In the genomic region with DNA sequence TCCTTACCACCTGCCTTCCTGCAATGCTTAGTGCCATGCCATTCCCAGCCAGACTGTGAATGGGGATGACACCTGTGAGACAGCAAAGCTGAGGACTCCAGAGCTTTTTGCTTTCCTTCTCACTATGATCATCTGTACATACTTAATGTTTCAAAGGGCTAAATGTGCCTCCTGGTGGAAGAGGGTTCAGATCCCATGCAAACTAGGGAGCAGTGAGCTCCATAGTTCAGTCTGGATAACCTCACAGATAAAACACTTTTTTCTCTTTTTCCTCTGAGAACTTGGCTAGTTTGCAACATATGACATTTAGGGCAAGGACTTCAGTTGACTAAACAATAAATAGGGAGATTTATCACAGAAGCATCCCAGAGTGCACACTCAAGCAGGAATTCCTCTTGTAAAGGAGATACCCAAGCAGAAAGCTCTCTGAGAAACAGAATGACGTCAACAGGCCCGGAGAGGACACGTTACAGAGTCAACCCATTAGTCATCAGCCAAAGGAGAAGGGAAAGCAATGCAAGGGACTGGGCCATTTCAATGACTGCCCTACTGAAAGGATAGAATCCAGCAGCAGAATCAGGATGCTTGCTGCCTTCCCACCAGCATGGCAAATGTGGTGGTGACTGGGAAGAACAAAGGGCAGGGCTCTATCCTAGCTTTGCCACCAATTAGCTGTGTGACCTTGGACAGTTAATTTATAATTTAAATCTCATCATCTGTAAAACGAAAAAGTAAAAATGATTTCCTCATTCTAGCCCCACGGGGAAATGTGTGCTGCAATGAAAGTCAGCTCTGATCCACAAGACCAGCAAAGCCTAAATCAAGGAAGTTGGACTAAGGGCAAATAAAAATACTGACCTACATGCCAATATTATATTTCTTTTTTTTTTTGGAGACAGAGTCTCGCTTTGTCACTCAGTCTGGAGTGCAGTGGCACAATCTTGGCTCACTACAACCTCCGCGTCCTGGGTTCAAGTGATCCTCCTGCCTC, we compare ENCODE assay signal across 10 cellular contexts.
A peak's percentile ranks its signal among the peaks of the same experiment; 100 is the strongest.
DNase-seq lines count a peak whose midpoint lies in the region; FAIRE-seq and TF ChIP-seq lines count a peak whose summit lies in the region.
"Had no signal": no experiment of that assay in that cellular context is flagged by ENCODE, and none has a peak within 500 bp of the region (broad histone marks: within the 10 kb centered on the region; RNA-seq: fewer than 3 reads in every experiment).

No MANE protein-coding gene starts in this region.

- H3K9me3 ChIP-seq in HEK293 (ENCODE audit: control insufficient read depth, insufficient read depth, low read depth, low read length), result no peaks in the 10 kb centered on the region
- H3K9me3 ChIP-seq in astrocyte (ENCODE audit: insufficient read depth, low read depth, low read length), result no peaks in the 10 kb centered on the region
- no peaks in the 10 kb centered on the region for H3K9me3 ChIP-seq in hepatocyte (ENCODE audit: low read depth)
- no peaks in the 10 kb centered on the region for H3K9me3 ChIP-seq in stomach
- no peaks in the 10 kb centered on the region for H3K9me3 ChIP-seq in SJCRH30 (replicated peaks)

- H3K4me3 ChIP-seq in HEK293 (ENCODE audit: low read depth, low read length) (no peak overlapping the region), astrocyte (ENCODE audit: insufficient read depth, low read depth, low read length) (no peak overlapping the region), hepatocyte (no peak overlapping the region), stomach (no peak overlapping the region), SJCRH30 (no peak overlapping the region)

- H3K27ac Mint-ChIP-seq in astrocyte (ENCODE audit: unreplicated experiment), result peak overlapping the region; percentile 92

- H3K27me3 Mint-ChIP-seq in astrocyte (ENCODE audit: low read depth, unreplicated experiment), result no peaks in the 10 kb centered on the region

- POLR2A ChIA-PET in HEK293 (lab: Yijun Ruan, JAX), result interaction anchor here (0.6 to 0.7 kb wide), 3 partner anchors 9 to 124 kb away, joined by 3 to 6 read pairs (median 4); no protein-coding TSS in a partner anchor

- H3K79me2 ChIP-seq in astrocyte (ENCODE audit: insufficient read depth, low read length), result peaks cover 5% of the 10 kb centered on the region
- peaks cover 12% of the 10 kb centered on the region for H3K79me2 ChIP-seq in hepatocyte
- H3K79me2 ChIP-seq: parathyroid adenoma had no signal

- TF ChIP-seq POLR2A in stomach (IDR thresholded peaks at IDR 0.05), result no peak

- H3K4me1 ChIP-seq in HEK293 (ENCODE audit: control insufficient read depth, insufficient read depth, low read length) (0 out of 2 replicates have a peak, but pooled peaks cover 3% of the 10 kb centered on the region), astrocyte (ENCODE audit: insufficient read depth, low read length) (peaks cover 42% of the 10 kb centered on the region), hepatocyte (ENCODE audit: insufficient read depth) (no peaks in the 10 kb centered on the region), stomach (peaks cover 0 to 19% (median 4%) of the 10 kb centered on the region in 4 donors), SJCRH30 (no peaks in the 10 kb centered on the region)

- H3K9me3 Mint-ChIP-seq in astrocyte (ENCODE audit: unreplicated experiment), result no peaks in the 10 kb centered on the region

- no peaks in the 10 kb centered on the region for H4K20me1 ChIP-seq in astrocyte (ENCODE audit: insufficient read depth, low read length)
- no peaks in the 10 kb centered on the region for H4K20me1 ChIP-seq in hepatocyte (ENCODE audit: insufficient read depth, poor library complexity, severe bottlenecking)

- peaks cover 51% of the 10 kb centered on the region for H3K4me1 Mint-ChIP-seq in astrocyte (ENCODE audit: low read depth, unreplicated experiment)

- FAIRE-seq in astrocyte (lab: Jason Lieb, UNC), result peak; percentile 80

- no peak for TF ChIP-seq EP300 in stomach (IDR thresholded peaks at IDR 0.05)

- H3K9ac ChIP-seq in astrocyte (ENCODE audit: low read length), result peak overlapping the region; percentile 62
- H3K9ac ChIP-seq: parathyroid adenoma had no signal

- WGBS in hepatocyte (ENCODE audit: low lambda C conversion rate, missing lambda C conversion rate), result 85% methylated on average over 8 of the region's 8 CpGs
- WGBS in stomach, 5 donors, result 70 to 85% (median 76%) methylated on average over 8 of the region's 8 CpGs

- intact Hi-C loops in stomach (cut with DNase I; ENCODE audit: low total_unique reads), result no loop called here

- peaks cover 26% of the 10 kb centered on the region for H3K36me3 Mint-ChIP-seq in astrocyte (ENCODE audit: low read depth, unreplicated experiment)

- H3K27me3 ChIP-seq in astrocyte (ENCODE audit: insufficient read depth, low read length) (no peaks in the 10 kb centered on the region), hepatocyte (no peaks in the 10 kb centered on the region), stomach (no peaks in the 10 kb centered on the region), SJCRH30 (no peaks in the 10 kb centered on the region)

- TF ChIP-seq CTCF in HEK293 (tag by site-specific recombination; IDR thresholded peaks at IDR 0.05) (no peak), astrocyte (IDR thresholded peaks at IDR 0.05; ENCODE audit: insufficient read depth, low read depth, low read length) (no peak), hepatocyte (IDR thresholded peaks at IDR 0.05; ENCODE audit: poor library complexity) (peak; percentile 8), stomach (IDR thresholded peaks at IDR 0.05) (no peak)

- CTCF ChIA-PET in HEK293 (lab: Yijun Ruan, JAX), result interaction anchor here (0.6 to 1.2 kb wide), 7 partner anchors 9 to 221 kb away, joined by 3 to 6 read pairs (median 3); no protein-coding TSS in a partner anchor

- H3K27ac ChIP-seq in HEK293 (ENCODE audit: extremely low read depth, low read depth, low read length), result peak overlapping the region; percentile 16; the same call in 1 of the 2 replicates
- peak overlapping the region; percentile 90 for H3K27ac ChIP-seq in astrocyte (ENCODE audit: low read depth, low read length)
- H3K27ac ChIP-seq in hepatocyte, result peak overlapping the region; percentile 59
- H3K27ac ChIP-seq in stomach, result peak overlapping the region in 4 of 5 donors; percentile 18 to 58 (median 40)
- H3K27ac ChIP-seq in SJCRH30, result no peak overlapping the region
- H3K27ac ChIP-seq: parathyroid adenoma, VCaP had no signal

- H3K4me2 ChIP-seq in astrocyte (ENCODE audit: low read length) (peak overlapping the region; percentile 5), hepatocyte (no peak overlapping the region)

- H2AFZ ChIP-seq in astrocyte (ENCODE audit: low read depth, low read length) (no peak overlapping the region), hepatocyte (no peak overlapping the region)
- H2AFZ ChIP-seq: parathyroid adenoma had no signal

- DNase-seq in astrocyte (ENCODE audit: low read depth) (peak; percentile 98), hepatocyte (ENCODE audit: low spot score) (peak; percentile 72), stomach (no peak), NCI-H2227 treated with DMSO at 0.1 percent for 48 hours (lab: John Stamatoyannopoulos, UW) (no peak), SJCRH30 (no peak), ecto neural progenitor cell (ENCODE audit: low spot score) (no peak), HuH-7.5 (ENCODE audit: low spot score) (no peak)

- H3K36me3 ChIP-seq in HEK293 (ENCODE audit: control insufficient read depth in 2 of 2, insufficient read depth in 1 of 2, low read length in 2 of 2) (peaks cover 37 to 64% of the 10 kb centered on the region in 2 experiments), astrocyte (ENCODE audit: insufficient read depth, low read length) (peaks cover 8% of the 10 kb centered on the region), hepatocyte (replicated peaks; ENCODE audit: insufficient read depth, low read depth) (no peaks in the 10 kb centered on the region), stomach (peaks cover 28 to 90% (median 82%) of the 10 kb centered on the region in 4 donors), SJCRH30 (peaks cover 36% of the 10 kb centered on the region)

- H3K4me3 Mint-ChIP-seq in astrocyte (ENCODE audit: unreplicated experiment), result no peak overlapping the region

- no peaks in the 10 kb centered on the region for H3K9me2 ChIP-seq in hepatocyte (replicated peaks; ENCODE audit: insufficient read depth)

TF ChIP-seq in HEK293, 187 proteins besides CTCF, POLR2A, EP300 and RAD21:
- TF ChIP-seq, protein P1, sequence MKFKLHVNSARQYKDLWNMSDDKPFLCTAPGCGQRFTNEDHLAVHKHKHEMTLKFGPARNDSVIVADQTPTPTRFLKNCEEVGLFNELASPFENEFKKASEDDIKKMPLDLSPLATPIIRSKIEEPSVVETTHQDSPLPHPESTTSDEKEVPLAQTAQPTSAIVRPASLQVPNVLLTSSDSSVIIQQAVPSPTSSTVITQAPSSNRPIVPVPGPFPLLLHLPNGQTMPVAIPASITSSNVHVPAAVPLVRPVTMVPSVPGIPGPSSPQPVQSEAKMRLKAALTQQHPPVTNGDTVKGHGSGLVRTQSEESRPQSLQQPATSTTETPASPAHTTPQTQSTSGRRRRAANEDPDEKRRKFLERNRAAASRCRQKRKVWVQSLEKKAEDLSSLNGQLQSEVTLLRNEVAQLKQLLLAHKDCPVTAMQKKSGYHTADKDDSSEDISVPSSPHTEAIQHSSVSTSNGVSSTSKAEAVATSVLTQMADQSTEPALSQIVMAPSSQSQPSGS (tag by site-specific recombination; IDR thresholded peaks at IDR 0.05; ENCODE audit: low read depth), result peak; percentile 86
- no peak for TF ChIP-seq ZBTB48 (tag by site-specific recombination; IDR thresholded peaks at IDR 0.05)
- peak; percentile 64; the same call in 1 of the 2 replicates for TF ChIP-seq PRDM1 (tag by site-specific recombination; IDR thresholded peaks at IDR 0.05)
- TF ChIP-seq ZBTB21 (tag by site-specific recombination; IDR thresholded peaks at IDR 0.05), result 0 out of 2 replicates have a peak, but pooled peaks have one; percentile 38
- TF ChIP-seq ZNF660 (tag by site-specific recombination; IDR thresholded peaks at IDR 0.05), result 0 out of 2 replicates have a peak, but pooled peaks have one; percentile 39
- no peak for TF ChIP-seq ZNF677 (tag by site-specific recombination; IDR thresholded peaks at IDR 0.05)

Comparison
In these comparisons a context has a peak if more than half of its experiments do, and no peak if none do; other contexts are left out.
1. DNase-seq: peak in astrocyte (single experiment) and hepatocyte (single experiment); none in stomach (single experiment), NCI-H2227 treated with DMSO at 0.1 percent for 48 hours (single experiment), SJCRH30 (0 of 2), ecto neural progenitor cell (single experiment) and HuH-7.5 (single experiment).